Comparison of ENCODE assay signal across 23 cellular contexts in genomic region chr4:187294861-187295260, GRCh38.
DNase-seq lines count a peak whose midpoint lies in the region; ATAC-seq and TF ChIP-seq lines count a peak whose summit lies in the region.
"Had no signal": no experiment of that assay in that cellular context is flagged by ENCODE, and none has a peak within 500 bp of the region (broad histone marks: within the 10 kb centered on the region; RNA-seq: fewer than 3 reads in every experiment).

No MANE protein-coding gene starts in this region.

- H3K27ac ChIP-seq in mesenchymal stem cell (ENCODE audit: low read length, poor library complexity, severe bottlenecking) (no peak overlapping the region), PC-9 (no peak overlapping the region)
- H3K27ac ChIP-seq: lower lobe of right lung, testis had no signal

- CTCF ChIA-PET in PC-9 (lab: Charles Lee): no interaction called here

- H3K14ac ChIP-seq in mesenchymal stem cell (ENCODE audit: low read length in 2 of 2): no peak overlapping the region

- POLR2A ChIA-PET in PC-9 (lab: Charles Lee; ENCODE audit: unreplicated experiment): no interaction called here

- H3K23ac ChIP-seq in mesenchymal stem cell (ENCODE audit: low read length in 2 of 2): no peak overlapping the region

- no peaks in the 10 kb centered on the region for H3K9me2 ChIP-seq in PC-9 (ENCODE audit: insufficient read depth)

- H3K4me3 ChIP-seq in MG63 (no peak overlapping the region), mesenchymal stem cell (ENCODE audit: insufficient read depth in 1 of 2, low read depth in 1 of 2, low read length in 2 of 2) (no peak overlapping the region), PC-9 (no peak overlapping the region)
- H3K4me3 ChIP-seq: lower lobe of right lung, testis had no signal

- 42% methylated on average over 2 of the region's 3 CpGs for WGBS in mesenchymal stem cell

- no peak overlapping the region for H4K8ac ChIP-seq in mesenchymal stem cell (ENCODE audit: low read length)

- H3K9ac ChIP-seq in mesenchymal stem cell (ENCODE audit: low read length): no peak overlapping the region

- ATAC-seq in esophagus mucosa: peak; percentile 71
- ATAC-seq in GM19324 (IDR thresholded peaks at IDR 0.05; ENCODE audit: low FRiP score, unreplicated experiment): no peak
- ATAC-seq: lower lobe of right lung, SK-N-SH treated with all-trans-retinoic acid at 6 μM for 48 hours had no signal

- no peak overlapping the region for H4K91ac ChIP-seq in mesenchymal stem cell (ENCODE audit: low read length)

- no peaks in the 10 kb centered on the region for H3K79me2 ChIP-seq in PC-9 (ENCODE audit: low read depth)

- no peak overlapping the region for H2AFZ ChIP-seq in mesenchymal stem cell (ENCODE audit: low read depth, low read length)
- H2AFZ ChIP-seq in PC-9: no peak overlapping the region

- H2BK12ac ChIP-seq in mesenchymal stem cell (ENCODE audit: low read length in 2 of 2): no peak overlapping the region

- no peaks in the 10 kb centered on the region for H3K9me3 ChIP-seq in MG63
- H3K9me3 ChIP-seq in mesenchymal stem cell (ENCODE audit: control insufficient read depth, low read length): peaks cover 1% of the 10 kb centered on the region
- H3K9me3 ChIP-seq in PC-9 (ENCODE audit: insufficient read depth, low read depth): no peaks in the 10 kb centered on the region
- H3K9me3 ChIP-seq: testis had no signal

- H3K4me2 ChIP-seq in mesenchymal stem cell (ENCODE audit: low read length, poor library complexity, severe bottlenecking) (no peak overlapping the region), PC-9 (no peak overlapping the region)

- H3F3A ChIP-seq in PC-9 (ENCODE audit: insufficient read depth, low read depth): no peaks in the 10 kb centered on the region

- H2BK15ac ChIP-seq in mesenchymal stem cell (ENCODE audit: low read depth, poor library complexity, severe bottlenecking): no peak overlapping the region

- BruUV-seq in PC-9 (replicated peaks; lab: Mats Ljungman, UMichigan): no TSS peak

- TF ChIP-seq CTCF in PC-9 (conservative IDR thresholded peaks at IDR 0.05): no peak

- H3K4me1 ChIP-seq in mesenchymal stem cell (ENCODE audit: control insufficient read depth, insufficient read depth, low read depth, low read length) (no peaks in the 10 kb centered on the region), PC-9 (replicated peaks; ENCODE audit: insufficient read depth) (no peaks in the 10 kb centered on the region)
- H3K4me1 ChIP-seq: lower lobe of right lung, testis had no signal

- no peak overlapping the region for H3K4ac ChIP-seq in mesenchymal stem cell (ENCODE audit: low read depth in 1 of 2, low read length in 2 of 2)

- no peaks in the 10 kb centered on the region for H4K20me1 ChIP-seq in PC-9 (ENCODE audit: insufficient read depth)

- H2BK120ac ChIP-seq in mesenchymal stem cell (ENCODE audit: low read depth, low read length): no peak overlapping the region

- intact Hi-C loops in PC-9 (cut with micrococcal nuclease; ENCODE audit: unreplicated experiment): no loop called here

- H2AK5ac ChIP-seq in mesenchymal stem cell (ENCODE audit: low read length, severe bottlenecking): no peak overlapping the region

- DNase-seq in EH (ENCODE audit: low read depth) (peak; percentile 82), MG63 (peak; percentile 67), mesenchymal stem cell (peak; percentile 24), midbrain (lab: John Stamatoyannopoulos, UW) (no peak), PC-9 (no peak), C1 segment of cervical spinal cord (lab: John Stamatoyannopoulos, UW) (no peak)
- DNase-seq: activated CD4-positive, alpha-beta memory T cell treated with anti-CD3 and anti-CD28 coated beads, Interleukin-2, amount 10 ng/mL, durations not matched to agents 7 days and 5 days; activated CD4-positive, CD25-positive, alpha-beta regulatory T cell; activated naive CD4-positive, alpha-beta T cell treated with Interleukin-2 at 50 U/mL for 16 hours; CD4-positive, alpha-beta T cell; central memory CD4-positive, alpha-beta T cell; islet precursor cell; KG1; lower lobe of right lung; NCI-H1092; NCI-H446 treated with DMSO at 0.1 percent for 48 hours; retina; stimulated activated CD4-positive, alpha-beta T cell treated with anti-CD3 and anti-CD28 coated beads, Interleukin-15, amount 100 ng/mL, for 24 hours; T-helper 9 cell; testis had no signal

- H3K27me3 ChIP-seq in MG63 (no peaks in the 10 kb centered on the region), mesenchymal stem cell (ENCODE audit: control insufficient read depth in 1 of 2, insufficient read depth in 1 of 2, low read length in 2 of 2) (no peaks in the 10 kb centered on the region), PC-9 (ENCODE audit: insufficient read depth, low read depth) (no peaks in the 10 kb centered on the region)
- H3K27me3 ChIP-seq: testis had no signal

- H3K36me3 ChIP-seq in MG63 (no peaks in the 10 kb centered on the region), mesenchymal stem cell (ENCODE audit: control insufficient read depth in 1 of 2, insufficient read depth in 2 of 2, low read depth in 1 of 2, low read length in 2 of 2) (no peaks in the 10 kb centered on the region), PC-9 (ENCODE audit: low read depth) (no peaks in the 10 kb centered on the region)
- H3K36me3 ChIP-seq: lower lobe of right lung had no signal

- no peak overlapping the region for H2BK5ac ChIP-seq in mesenchymal stem cell (ENCODE audit: low read depth, low read length, poor library complexity, severe bottlenecking)

- H3K79me1 ChIP-seq in mesenchymal stem cell (replicated peaks; ENCODE audit: low read length, poor library complexity, severe bottlenecking): no peaks in the 10 kb centered on the region

- no peak overlapping the region for H3K18ac ChIP-seq in mesenchymal stem cell (ENCODE audit: low read depth in 1 of 2, low read length in 2 of 2)

Comparison
In these comparisons a context has a peak if more than half of its experiments do, and no peak if none do; other contexts are left out.
1. DNase-seq: peak in EH (single experiment), MG63 (single experiment) and mesenchymal stem cell (single experiment); none in midbrain (single experiment), PC-9 (0 of 2) and C1 segment of cervical spinal cord (0 of 14).